In the genomic region with DNA sequence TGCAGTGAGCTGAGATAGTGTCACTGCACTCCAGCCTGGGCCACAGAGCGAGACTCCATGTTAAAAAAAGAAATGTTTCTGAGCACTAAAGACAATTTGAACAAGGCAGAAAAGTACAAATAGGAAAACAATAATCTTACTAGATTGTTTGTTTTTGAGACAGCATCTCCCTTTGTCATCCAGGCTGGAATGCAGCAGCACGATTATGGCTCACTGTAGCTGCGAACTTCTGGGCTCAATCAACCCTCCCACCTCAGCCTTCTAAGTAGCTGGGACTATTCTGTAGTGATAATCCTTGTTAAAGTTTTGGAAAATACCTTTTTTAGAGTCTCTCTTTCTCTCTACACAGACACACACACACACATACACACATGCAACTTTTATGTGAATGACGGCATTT, we compare ENCODE assay signal across 24 cellular contexts.
A peak's percentile ranks its signal among the peaks of the same experiment; 100 is the strongest.
DNase-seq lines count a peak whose midpoint lies in the region; ATAC-seq, FAIRE-seq and TF ChIP-seq lines count a peak whose summit lies in the region.
"Had no signal": no experiment of that assay in that cellular context is flagged by ENCODE, and none has a peak within 500 bp of the region (broad histone marks: within the 10 kb centered on the region; RNA-seq: fewer than 3 reads in every experiment).

No MANE protein-coding gene starts in this region.

- H3K79me2 ChIP-seq in astrocyte (ENCODE audit: insufficient read depth, low read length) (peaks cover 95% of the 10 kb centered on the region), osteoblast (ENCODE audit: insufficient read depth, low read length) (peaks cover 55% of the 10 kb centered on the region)

- peaks cover 10% of the 10 kb centered on the region for H3K4me1 Mint-ChIP-seq in activated naive CD8-positive, alpha-beta T cell (ENCODE audit: low read depth)
- H3K4me1 Mint-ChIP-seq in activated naive CD8-positive, alpha-beta T cell treated with anti-CD3 and anti-CD28 coated beads, Interleukin-2, amount 50 U/mL, for 24 hours, result peaks cover 18% of the 10 kb centered on the region
- H3K4me1 Mint-ChIP-seq in astrocyte (ENCODE audit: low read depth, unreplicated experiment), result peaks cover 22% of the 10 kb centered on the region
- H3K4me1 Mint-ChIP-seq in naive thymus-derived CD8-positive, alpha-beta T cell, result peaks cover 0 to 13% (median 6%) of the 10 kb centered on the region in 4 donors

- TF ChIP-seq CTCF in astrocyte (IDR thresholded peaks at IDR 0.05; ENCODE audit: insufficient read depth, low read depth, low read length) (no peak), osteoblast (IDR thresholded peaks at IDR 0.05; ENCODE audit: extremely low read depth, low read depth, low read length) (no peak), uterus (IDR thresholded peaks at IDR 0.05) (no peak), dorsolateral prefrontal cortex (IDR thresholded peaks at IDR 0.05 in 54 of 56, conservative IDR thresholded peaks at IDR 0.05 in 2 of 56; ENCODE audit: low read depth in 1 of 56, partially characterized antibody in 56 of 56) (no peak)

- H4K20me1 ChIP-seq in astrocyte (ENCODE audit: insufficient read depth, low read length) (peaks cover 28% of the 10 kb centered on the region), osteoblast (ENCODE audit: insufficient read depth, low read length) (no peaks in the 10 kb centered on the region)

- intact Hi-C loops in uterus (cut with DNase I; ENCODE audit: low total_unique reads), result loop anchor here (10.0 kb wide), 1 partner anchor 106 kb away; a partner anchor contains a TSS
- intact Hi-C loops in dorsolateral prefrontal cortex (cut with DNase I), result loop anchor here (5.0 to 10.0 kb wide), 4 partner anchors 106 to 691 kb away; a partner anchor contains a TSS

- no peak overlapping the region for H3K4me3 Mint-ChIP-seq in activated naive CD8-positive, alpha-beta T cell
- no peak overlapping the region for H3K4me3 Mint-ChIP-seq in activated naive CD8-positive, alpha-beta T cell treated with anti-CD3 and anti-CD28 coated beads, Interleukin-2, amount 50 U/mL, for 24 hours
- no peak overlapping the region for H3K4me3 Mint-ChIP-seq in astrocyte (ENCODE audit: unreplicated experiment)
- H3K4me3 Mint-ChIP-seq in naive thymus-derived CD8-positive, alpha-beta T cell, result no peak overlapping the region
- H3K4me3 Mint-ChIP-seq: activated naive CD4-positive, alpha-beta T cell treated with anti-CD3 and anti-CD28 coated beads, Interleukin-2, amount 10 ng/mL, durations not matched to agents 7 days and 5 days; activated T-cell treated with anti-CD3 and anti-CD28 coated beads, Interleukin-2, amount 50 U/mL, for 72 hours; T-helper 2 cell treated with Interferon-gamma antibody and Interleukin-4, amounts not matched to agents 5 μg/mL and 100 μg/mL, for 36 hours had no signal

- no peak overlapping the region for H2AFZ ChIP-seq in astrocyte (ENCODE audit: low read depth, low read length)
- no peak overlapping the region for H2AFZ ChIP-seq in osteoblast (ENCODE audit: low read length)

- no peak for TF ChIP-seq POLR2A in uterus (IDR thresholded peaks at IDR 0.05)

- no peak for DNase-seq in activated naive CD8-positive, alpha-beta T cell treated with anti-CD3 and anti-CD28 coated beads, Interleukin-2, amount 50 U/mL, for 24 hours
- DNase-seq in astrocyte (ENCODE audit: low read depth), result no peak
- DNase-seq in osteoblast (ENCODE audit: insufficient read length, low spot score, missing footprints), result no peak
- no peak for DNase-seq in uterus
- DNase-seq in dorsolateral prefrontal cortex, result no peak
- DNase-seq in naive thymus-derived CD8-positive, alpha-beta T cell, result no peak
- DNase-seq: activated CD4-positive, CD25-positive, alpha-beta regulatory T cell; activated naive CD4-positive, alpha-beta T cell treated with anti-CD3 and anti-CD28 coated beads, Interleukin-2, amount 10 ng/mL, durations not matched to agents 7 days and 5 days; activated T-cell treated with anti-CD3 and anti-CD28 coated beads, Interleukin-2, amount 50 U/mL, for 72 hours; BE2C; heart right ventricle; Karpas-422; NCI-H1048; NCI-H1930; NCI-H226; nucleus accumbens; right lobe of liver; stimulated activated CD4-positive, alpha-beta T cell treated with anti-CD3 and anti-CD28 coated beads, Interleukin-1b, Interleukin-23, amount 100 ng/mL, for 48 hours; stimulated activated naive CD4-positive, alpha-beta T cell had no signal

- H3K27me3 Mint-ChIP-seq in activated naive CD8-positive, alpha-beta T cell, result no peaks in the 10 kb centered on the region
- no peaks in the 10 kb centered on the region for H3K27me3 Mint-ChIP-seq in activated naive CD8-positive, alpha-beta T cell treated with anti-CD3 and anti-CD28 coated beads, Interleukin-2, amount 50 U/mL, for 24 hours
- H3K27me3 Mint-ChIP-seq in astrocyte (ENCODE audit: low read depth, unreplicated experiment), result no peaks in the 10 kb centered on the region
- no peaks in the 10 kb centered on the region for H3K27me3 Mint-ChIP-seq in naive thymus-derived CD8-positive, alpha-beta T cell
- H3K27me3 Mint-ChIP-seq: activated naive CD4-positive, alpha-beta T cell treated with anti-CD3 and anti-CD28 coated beads, Interleukin-2, amount 10 ng/mL, durations not matched to agents 7 days and 5 days had no signal

- H3K9ac ChIP-seq in astrocyte (ENCODE audit: low read length), result peak overlapping the region; percentile 39

- H3K27me3 ChIP-seq in astrocyte (ENCODE audit: insufficient read depth, low read length) (no peaks in the 10 kb centered on the region), osteoblast (ENCODE audit: insufficient read depth, low read length) (no peaks in the 10 kb centered on the region), uterus (no peaks in the 10 kb centered on the region), dorsolateral prefrontal cortex (no peaks in the 10 kb centered on the region)
- H3K27me3 ChIP-seq: BE2C, heart right ventricle, right lobe of liver had no signal

- H3K9me3 ChIP-seq in astrocyte (ENCODE audit: insufficient read depth, low read depth, low read length) (no peaks in the 10 kb centered on the region), osteoblast (ENCODE audit: low read depth, low read length) (no peaks in the 10 kb centered on the region), uterus (no peaks in the 10 kb centered on the region)
- H3K9me3 ChIP-seq: BE2C, heart right ventricle, right lobe of liver had no signal

- H3K4me1 ChIP-seq in astrocyte (ENCODE audit: insufficient read depth, low read length), result peaks cover 53% of the 10 kb centered on the region
- peaks cover 69% of the 10 kb centered on the region for H3K4me1 ChIP-seq in osteoblast (ENCODE audit: insufficient read depth, low read length)
- H3K4me1 ChIP-seq in uterus, result peaks cover 0 to 4% of the 10 kb centered on the region in 2 donors
- H3K4me1 ChIP-seq: BE2C had no signal

- peak overlapping the region; percentile 34 for H3K27ac Mint-ChIP-seq in activated naive CD8-positive, alpha-beta T cell
- H3K27ac Mint-ChIP-seq in activated naive CD8-positive, alpha-beta T cell treated with anti-CD3 and anti-CD28 coated beads, Interleukin-2, amount 50 U/mL, for 24 hours, result no peak overlapping the region
- H3K27ac Mint-ChIP-seq in astrocyte (ENCODE audit: unreplicated experiment), result no peak overlapping the region
- no peak overlapping the region for H3K27ac Mint-ChIP-seq in naive thymus-derived CD8-positive, alpha-beta T cell
- H3K27ac Mint-ChIP-seq: activated naive CD4-positive, alpha-beta T cell treated with anti-CD3 and anti-CD28 coated beads, Interleukin-2, amount 10 ng/mL, durations not matched to agents 7 days and 5 days; activated T-cell treated with anti-CD3 and anti-CD28 coated beads, Interleukin-2, amount 50 U/mL, for 72 hours; T-helper 2 cell treated with Interferon-gamma antibody and Interleukin-4, amounts not matched to agents 5 μg/mL and 100 μg/mL, for 36 hours had no signal

- H3K4me2 ChIP-seq in astrocyte (ENCODE audit: low read length), result peak overlapping the region; percentile 36
- no peak overlapping the region for H3K4me2 ChIP-seq in osteoblast (ENCODE audit: insufficient read depth, low read length)

- POLR2A ChIA-PET in naive thymus-derived CD8-positive, alpha-beta T cell (lab: Charles Lee), result no interaction called here

- ATAC-seq in activated naive CD8-positive, alpha-beta T cell treated with anti-CD3 and anti-CD28 coated beads, Interleukin-2, amount 50 U/mL, for 24 hours, result no peak
- ATAC-seq in HG03280 (IDR thresholded peaks at IDR 0.05; ENCODE audit: unreplicated experiment), result no peak
- no peak for ATAC-seq in naive thymus-derived CD8-positive, alpha-beta T cell
- ATAC-seq: activated T-cell treated with anti-CD3 and anti-CD28 coated beads, Interleukin-2, amount 50 U/mL, for 72 hours; HCT116; heart right ventricle; right lobe of liver had no signal

- no peak overlapping the region for H3K4me3 ChIP-seq in astrocyte (ENCODE audit: insufficient read depth, low read depth, low read length)
- H3K4me3 ChIP-seq in osteoblast (ENCODE audit: insufficient read depth, low read length), result no peak overlapping the region
- no peak overlapping the region for H3K4me3 ChIP-seq in uterus
- H3K4me3 ChIP-seq in dorsolateral prefrontal cortex, result no peak overlapping the region
- H3K4me3 ChIP-seq: heart right ventricle, right lobe of liver had no signal

- no peaks in the 10 kb centered on the region for H3K36me3 ChIP-seq in astrocyte (ENCODE audit: insufficient read depth, low read length)
- H3K36me3 ChIP-seq in osteoblast (ENCODE audit: insufficient read depth, low read length), result no peaks in the 10 kb centered on the region
- H3K36me3 ChIP-seq in uterus, result no peaks in the 10 kb centered on the region
- H3K36me3 ChIP-seq: BE2C, heart right ventricle, right lobe of liver had no signal

- H3K27ac ChIP-seq in astrocyte (ENCODE audit: low read depth, low read length) (peak overlapping the region; percentile 74), osteoblast (ENCODE audit: low read depth, low read length) (peak overlapping the region; percentile 66), uterus (peak overlapping the region; percentile 96 to 97), dorsolateral prefrontal cortex (peak overlapping the region in 2 of 59 donors; percentile 90 to 94)

- FAIRE-seq in astrocyte (lab: Jason Lieb, UNC), result no peak
- FAIRE-seq: HTR-8/SVneo had no signal

- peaks cover 9% of the 10 kb centered on the region for H3K36me3 Mint-ChIP-seq in activated naive CD8-positive, alpha-beta T cell
- peaks cover 9% of the 10 kb centered on the region for H3K36me3 Mint-ChIP-seq in activated naive CD8-positive, alpha-beta T cell treated with anti-CD3 and anti-CD28 coated beads, Interleukin-2, amount 50 U/mL, for 24 hours (ENCODE audit: low read depth)
- peaks cover 15% of the 10 kb centered on the region for H3K36me3 Mint-ChIP-seq in astrocyte (ENCODE audit: low read depth, unreplicated experiment)
- H3K36me3 Mint-ChIP-seq in naive thymus-derived CD8-positive, alpha-beta T cell, result peaks cover 0 to 2% (median 0%) of the 10 kb centered on the region in 3 donors

- no peaks in the 10 kb centered on the region for H3K9me3 Mint-ChIP-seq in activated naive CD8-positive, alpha-beta T cell (ENCODE audit: low read depth)
- no peaks in the 10 kb centered on the region for H3K9me3 Mint-ChIP-seq in activated naive CD8-positive, alpha-beta T cell treated with anti-CD3 and anti-CD28 coated beads, Interleukin-2, amount 50 U/mL, for 24 hours
- H3K9me3 Mint-ChIP-seq in astrocyte (ENCODE audit: unreplicated experiment), result no peaks in the 10 kb centered on the region
- H3K9me3 Mint-ChIP-seq in naive thymus-derived CD8-positive, alpha-beta T cell, result no peaks in the 10 kb centered on the region
- H3K9me3 Mint-ChIP-seq: activated naive CD4-positive, alpha-beta T cell treated with anti-CD3 and anti-CD28 coated beads, Interleukin-2, amount 10 ng/mL, durations not matched to agents 7 days and 5 days; activated T-cell treated with anti-CD3 and anti-CD28 coated beads, Interleukin-2, amount 50 U/mL, for 72 hours; T-helper 2 cell treated with Interferon-gamma antibody and Interleukin-4, amounts not matched to agents 5 μg/mL and 100 μg/mL, for 36 hours had no signal
